In the genomic region with DNA sequence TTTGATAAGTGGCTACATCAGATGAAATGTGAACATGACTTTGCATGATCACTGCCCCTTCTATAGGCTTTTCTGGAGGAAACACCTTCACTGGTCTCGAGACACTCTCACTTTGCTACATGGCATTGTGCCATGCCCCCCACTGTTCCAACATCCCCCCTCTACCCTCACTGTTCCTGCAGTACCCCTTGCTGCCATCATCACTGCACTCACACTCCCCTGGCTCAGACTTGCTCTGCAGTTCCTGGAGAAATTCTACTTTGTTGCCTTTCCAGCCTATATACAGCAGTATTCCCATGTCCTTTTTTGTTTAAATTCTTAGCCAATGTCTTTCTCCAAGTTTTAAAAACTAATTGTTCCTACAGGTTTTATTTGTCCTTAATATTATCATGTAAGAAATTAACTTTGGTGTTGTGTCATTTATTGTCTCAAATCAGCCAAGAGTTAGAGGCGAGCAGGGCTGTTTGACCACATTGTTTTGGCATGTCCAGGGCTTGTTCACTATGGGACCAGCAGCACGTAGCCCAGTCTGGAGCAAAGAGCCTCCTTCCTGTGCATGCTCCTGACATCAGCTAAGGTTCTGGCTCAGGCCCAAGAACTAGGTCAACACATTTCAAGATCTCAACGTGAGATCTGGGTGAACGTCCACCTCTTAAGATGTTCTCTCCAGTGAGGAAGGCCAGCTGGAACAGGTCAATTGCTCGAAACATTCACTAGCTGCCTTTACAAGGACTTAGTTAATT, we compare ENCODE assay signal across 10 cellular contexts.
DNase-seq lines count a peak whose midpoint lies in the region; ATAC-seq, FAIRE-seq and TF ChIP-seq lines count a peak whose summit lies in the region.
"Had no signal": no experiment of that assay in that cellular context is flagged by ENCODE, and none has a peak within 500 bp of the region (broad histone marks: within the 10 kb centered on the region; RNA-seq: fewer than 3 reads in every experiment).

No MANE protein-coding gene starts in this region.

- no peaks in the 10 kb centered on the region for H3K9me3 ChIP-seq in lung (ENCODE audit: control insufficient read depth in 2 of 2, insufficient read depth in 1 of 2, low read length in 1 of 2)

- H3K27me3 ChIP-seq in lung (ENCODE audit: control insufficient read depth, insufficient read depth): no peaks in the 10 kb centered on the region

- TF ChIP-seq CTCF in lung (IDR thresholded peaks at IDR 0.05; ENCODE audit: control extremely low read depth, extremely low read depth): no peak

- H3K27me3 Mint-ChIP-seq in activated T-cell treated with anti-CD3 and anti-CD28 coated beads, Interleukin-2, amount 50 U/mL, for 4 hours (ENCODE audit: low read depth): no peaks in the 10 kb centered on the region

- H3K4me3 Mint-ChIP-seq in activated T-cell treated with anti-CD3 and anti-CD28 coated beads, Interleukin-2, amount 50 U/mL, for 4 hours: no peak overlapping the region

- no peaks in the 10 kb centered on the region for H3K36me3 ChIP-seq in lung (ENCODE audit: control insufficient read depth in 2 of 2, insufficient read depth in 2 of 2, low read length in 2 of 2)

- H3K27ac ChIP-seq in epithelial cell of prostate (peak overlapping the region; percentile 89), lung (ENCODE audit: low read depth in 1 of 2, low read length in 1 of 2) (no peak overlapping the region)

- peak; percentile 63 for ATAC-seq in lung (ENCODE audit: insufficient read depth, low FRiP score)
- no peak for ATAC-seq in activated T-cell treated with anti-CD3 and anti-CD28 coated beads, Interleukin-2, amount 50 U/mL, for 4 hours

- no peak overlapping the region for H3K4me3 ChIP-seq in lung

- peaks cover 5 to 6% of the 10 kb centered on the region in 2 donors for H3K4me1 ChIP-seq in lung (ENCODE audit: control insufficient read depth in 2 of 2, insufficient read depth in 2 of 2, low read length in 2 of 2)

- H3K4me1 Mint-ChIP-seq in activated T-cell treated with anti-CD3 and anti-CD28 coated beads, Interleukin-2, amount 50 U/mL, for 4 hours (ENCODE audit: low read depth): no peaks in the 10 kb centered on the region

- 39 to 45% methylated on average over 6 of the region's 6 CpGs for WGBS in lung, 2 donors

- H3K9me3 Mint-ChIP-seq in activated T-cell treated with anti-CD3 and anti-CD28 coated beads, Interleukin-2, amount 50 U/mL, for 4 hours: peaks cover 3% of the 10 kb centered on the region

- peak; percentile 81 for FAIRE-seq in RCC 7860 (lab: Jason Lieb, UNC)
- FAIRE-seq in urothelium cell line (lab: Jason Lieb, UNC): no peak
- FAIRE-seq: colon had no signal

- DNase-seq in RCC 7860 (ENCODE audit: low spot score) (peak; percentile 64), epithelial cell of prostate (ENCODE audit: low read depth, low spot score) (peak; percentile 82), lung (ENCODE audit: low spot score) (peak; percentile 56), urothelium cell line (ENCODE audit: low spot score) (peak; percentile 17), NCI-H128 (lab: John Stamatoyannopoulos, UW; ENCODE audit: unreplicated experiment) (no peak)
- DNase-seq in activated T-cell treated with anti-CD3 and anti-CD28 coated beads, Interleukin-2, amount 50 U/mL, for 4 hours: no peak
- no peak for DNase-seq in stimulated activated CD4-positive, alpha-beta T cell treated with anti-CD3 and anti-CD28 coated beads, Interleukin-12 subunit alpha, Interleukin-12 subunit beta, amount 100 ng/mL, for 4 hours
- DNase-seq: activated effector memory CD4-positive, alpha-beta T cell treated with anti-CD3 and anti-CD28 coated beads, Interleukin-2, amount 50 U/mL, for 16 hours; Calu3 had no signal

- peaks cover 18% of the 10 kb centered on the region for H3K36me3 Mint-ChIP-seq in activated T-cell treated with anti-CD3 and anti-CD28 coated beads, Interleukin-2, amount 50 U/mL, for 4 hours (ENCODE audit: insufficient read depth)

Comparison
In these comparisons a context has a peak if more than half of its experiments do, and no peak if none do; other contexts are left out.
1. DNase-seq: peak in RCC 7860 (single experiment), epithelial cell of prostate (single experiment), lung (single experiment) and urothelium cell line (single experiment); none in activated T-cell treated with anti-CD3 and anti-CD28 coated beads, Interleukin-2, amount 50 U/mL, for 4 hours (single experiment), stimulated activated CD4-positive, alpha-beta T cell treated with anti-CD3 and anti-CD28 coated beads, Interleukin-12 subunit alpha, Interleukin-12 subunit beta, amount 100 ng/mL, for 4 hours (single experiment) and NCI-H128 (single experiment).